Comparison of ENCODE assay signal across 15 cellular contexts in the genomic region with DNA sequence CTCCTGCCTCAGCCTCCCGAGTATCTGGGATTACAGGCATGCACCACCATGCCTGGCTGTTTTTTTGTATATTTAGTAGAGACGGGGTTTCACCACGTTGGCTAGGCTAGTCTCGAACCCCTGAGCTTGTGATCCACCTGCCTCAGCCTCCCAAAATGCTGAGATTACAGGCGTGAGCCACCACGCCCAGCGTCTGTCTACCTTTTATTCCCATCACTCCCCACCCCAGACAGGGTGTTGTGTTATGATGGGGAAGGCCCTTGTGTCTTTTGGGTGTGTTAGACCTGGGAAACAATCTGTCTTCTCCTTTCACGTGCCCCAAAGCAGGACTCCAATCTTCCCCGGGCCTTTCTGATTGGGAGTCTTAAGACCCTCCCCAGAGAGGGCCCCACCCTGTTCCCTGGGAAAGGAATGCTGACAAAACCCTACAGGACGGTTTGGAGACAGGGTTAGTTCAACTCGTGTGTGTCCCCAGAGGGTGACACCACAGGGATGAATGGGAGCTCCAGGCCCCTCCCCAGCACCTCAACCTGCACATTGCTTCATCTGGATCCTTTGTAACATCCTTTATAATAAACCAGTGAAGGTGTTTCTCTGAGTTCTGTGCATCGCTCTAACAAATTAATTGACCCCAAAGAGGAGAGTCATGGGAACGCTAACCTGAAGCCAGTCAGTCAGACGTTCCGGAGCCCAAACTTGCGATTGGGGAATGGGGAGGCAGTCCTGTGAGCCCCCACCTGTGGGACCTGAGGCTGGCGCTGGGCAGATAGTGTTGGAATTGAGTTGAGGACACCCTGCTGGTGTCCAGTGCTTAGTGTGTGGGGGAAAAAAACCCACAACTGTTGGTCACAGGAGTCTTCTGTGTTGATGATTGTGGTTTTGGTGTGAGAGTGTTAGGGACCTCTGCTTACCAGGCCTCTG. TPM values are rescaled to one million over a fixed set of nuclear protein-coding genes. Genes with fewer than 3 reads are reported as not detected.
DNase-seq lines count a peak whose midpoint lies in the region; ATAC-seq and TF ChIP-seq lines count a peak whose summit lies in the region.
"Had no signal": no experiment of that assay in that cellular context is flagged by ENCODE, and none has a peak within 500 bp of the region (broad histone marks: within the 10 kb centered on the region; RNA-seq: fewer than 3 reads in every experiment).

No MANE protein-coding gene starts in this region.

- ATAC-seq in stimulated activated memory B cell treated with anti-CD40 and anti-IgM and Interleukin-4, amounts not matched to agents 10 μg/mL and 1 μg/mL and 100 μg/mL, for 72 hours = no peak
- ATAC-seq: body of pancreas, SK-N-SH treated with all-trans-retinoic acid at 6 μM for 48 hours had no signal

- no peaks in the 10 kb centered on the region for H3K9me3 Mint-ChIP-seq in activated T-cell treated with anti-CD3 and anti-CD28 coated beads, Interleukin-2, amount 50 U/mL, for 24 hours
- H3K9me3 Mint-ChIP-seq in brain = peaks cover 0 to 2% (median 0%) of the 10 kb centered on the region in 5 experiments
- no peaks in the 10 kb centered on the region for H3K9me3 Mint-ChIP-seq in neural crest cell
- H3K9me3 Mint-ChIP-seq in stimulated activated memory B cell treated with anti-CD40 and anti-IgM and Interleukin-4, amounts not matched to agents 10 μg/mL and 1 μg/mL and 100 μg/mL, for 72 hours = no peaks in the 10 kb centered on the region

- no peak overlapping the region for H3K4me3 ChIP-seq in H7 (ENCODE audit: insufficient read depth, low read depth, low read length)
- H3K4me3 ChIP-seq: body of pancreas, thyroid gland had no signal

- peaks cover 2% of the 10 kb centered on the region for H3K36me3 ChIP-seq in H7 (replicated peaks; ENCODE audit: control insufficient read depth, insufficient read depth, low read length)
- H3K36me3 ChIP-seq: thyroid gland had no signal

- peak overlapping the region; percentile 76 for H3K27ac Mint-ChIP-seq in activated T-cell treated with anti-CD3 and anti-CD28 coated beads, Interleukin-2, amount 50 U/mL, for 24 hours
- peak overlapping the region; percentile 20 to 99 (median 41) for H3K27ac Mint-ChIP-seq in brain
- no peak overlapping the region for H3K27ac Mint-ChIP-seq in neural crest cell (ENCODE audit: unreplicated experiment)
- no peak overlapping the region for H3K27ac Mint-ChIP-seq in stimulated activated memory B cell treated with anti-CD40 and anti-IgM and Interleukin-4, amounts not matched to agents 10 μg/mL and 1 μg/mL and 100 μg/mL, for 72 hours

- no peaks in the 10 kb centered on the region for H3K27me3 Mint-ChIP-seq in activated T-cell treated with anti-CD3 and anti-CD28 coated beads, Interleukin-2, amount 50 U/mL, for 24 hours
- H3K27me3 Mint-ChIP-seq in brain = peaks cover 15% of the 10 kb centered on the region
- peaks cover 2% of the 10 kb centered on the region for H3K27me3 Mint-ChIP-seq in neural crest cell (ENCODE audit: low read depth)
- no peaks in the 10 kb centered on the region for H3K27me3 Mint-ChIP-seq in stimulated activated memory B cell treated with anti-CD40 and anti-IgM and Interleukin-4, amounts not matched to agents 10 μg/mL and 1 μg/mL and 100 μg/mL, for 72 hours

- H3K4me3 Mint-ChIP-seq in activated T-cell treated with anti-CD3 and anti-CD28 coated beads, Interleukin-2, amount 50 U/mL, for 24 hours = peak overlapping the region; percentile 25
- H3K4me3 Mint-ChIP-seq in brain (peak overlapping the region in 4 of 5 experiments; percentile 54 to 76 (median 64)), neural crest cell (peak overlapping the region; percentile 87)
- no peak overlapping the region for H3K4me3 Mint-ChIP-seq in stimulated activated memory B cell treated with anti-CD40 and anti-IgM and Interleukin-4, amounts not matched to agents 10 μg/mL and 1 μg/mL and 100 μg/mL, for 72 hours

- peaks cover 28% of the 10 kb centered on the region for H3K36me3 Mint-ChIP-seq in activated T-cell treated with anti-CD3 and anti-CD28 coated beads, Interleukin-2, amount 50 U/mL, for 24 hours (ENCODE audit: low read depth)
- H3K36me3 Mint-ChIP-seq in brain (peaks cover 2% of the 10 kb centered on the region), neural crest cell (ENCODE audit: low read depth) (no peaks in the 10 kb centered on the region)
- H3K36me3 Mint-ChIP-seq in stimulated activated memory B cell treated with anti-CD40 and anti-IgM and Interleukin-4, amounts not matched to agents 10 μg/mL and 1 μg/mL and 100 μg/mL, for 72 hours = no peaks in the 10 kb centered on the region

- DNase-seq in activated T-cell treated with anti-CD3 and anti-CD28 coated beads, Interleukin-2, amount 50 U/mL, for 24 hours = peak; percentile 21
- DNase-seq in activated T-cell treated with anti-CD3 and anti-CD28 coated beads for 4 hours (no peak), H7 (peak; percentile 65), neural crest cell (ENCODE audit: low read depth, low spot score) (no peak), NCI-H128 (lab: John Stamatoyannopoulos, UW; ENCODE audit: unreplicated experiment) (no peak), activated gamma-delta T cell (lab: John Stamatoyannopoulos, UW) (no peak)
- DNase-seq: Calu3, KG1, NCI-H1417, NCI-H226, thyroid gland had no signal

- TF ChIP-seq CTCF in brain (conservative IDR thresholded peaks at IDR 0.05) = no peak
- TF ChIP-seq CTCF in neural crest cell (conservative IDR thresholded peaks at IDR 0.05) = no peak

- peaks cover 33% of the 10 kb centered on the region for H3K4me1 Mint-ChIP-seq in activated T-cell treated with anti-CD3 and anti-CD28 coated beads, Interleukin-2, amount 50 U/mL, for 24 hours (ENCODE audit: low read depth)
- H3K4me1 Mint-ChIP-seq in brain (peaks cover 27% of the 10 kb centered on the region), neural crest cell (peaks cover 20% of the 10 kb centered on the region)
- peaks cover 34% of the 10 kb centered on the region for H3K4me1 Mint-ChIP-seq in stimulated activated memory B cell treated with anti-CD40 and anti-IgM and Interleukin-4, amounts not matched to agents 10 μg/mL and 1 μg/mL and 100 μg/mL, for 72 hours

- no peaks in the 10 kb centered on the region for H3K27me3 ChIP-seq in H7 (ENCODE audit: control insufficient read depth, insufficient read depth, low read length)

RNA-seq across cellular contexts. Expression of a gene that starts 3.2 kb away (rescaled TPM):
- 236 and 269 TPM in 2 replicates for total RNA-seq in H7 (2014; rRNA removed; shearing (Covaris generic))
- 647 TPM for polyA plus RNA-seq in brain (ENCODE audit: insufficient read depth, low read depth, low replicate concordance)
- 249 and 261 TPM in 2 replicates for total RNA-seq in neural crest cell

RNA-seq across cellular contexts. Expression of a gene that starts 7.1 kb away (rescaled TPM):
- not detected in 2 replicates for total RNA-seq in H7 (2014; rRNA removed; shearing (Covaris generic))
- not detected for polyA plus RNA-seq in brain (ENCODE audit: insufficient read depth, low read depth, low replicate concordance)
- total RNA-seq in neural crest cell = 0.23 and 0.39 TPM in 2 replicates
- total RNA-seq: body of pancreas, thyroid gland had no signal

RNA-seq across cellular contexts. Expression of a gene that starts 18.0 kb away (rescaled TPM):
- not detected in 2 replicates for total RNA-seq in H7 (2014; rRNA removed; shearing (Covaris generic))
- not detected for polyA plus RNA-seq in brain (ENCODE audit: insufficient read depth, low read depth, low replicate concordance)
- not detected in 2 replicates for total RNA-seq in neural crest cell
- total RNA-seq: body of pancreas, Calu3, thyroid gland had no signal

RNA-seq across cellular contexts. Expression of a gene that starts 27.8 kb away (rescaled TPM):
- total RNA-seq in H7 (2014; rRNA removed; shearing (Covaris generic)) = 69.0 and 96.1 TPM in 2 replicates
- polyA plus RNA-seq in brain (ENCODE audit: insufficient read depth, low read depth, low replicate concordance) = 447 TPM
- total RNA-seq in neural crest cell = 779 and 803 TPM in 2 replicates

RNA-seq across cellular contexts. Expression of a gene that starts 36.8 kb away (rescaled TPM):
- 0.42 and 1.5 TPM in 2 replicates for total RNA-seq in H7 (2014; rRNA removed; shearing (Covaris generic))
- polyA plus RNA-seq in brain (ENCODE audit: insufficient read depth, low read depth, low replicate concordance) = not detected
- not detected in 2 replicates for total RNA-seq in neural crest cell
- total RNA-seq: Calu3 had no signal

Comparison
In these comparisons a context has a peak if more than half of its experiments do, and no peak if none do; other contexts are left out.
1. DNase-seq: peak in activated T-cell treated with anti-CD3 and anti-CD28 coated beads, Interleukin-2, amount 50 U/mL, for 24 hours (single experiment) and H7 (single experiment); none in activated T-cell treated with anti-CD3 and anti-CD28 coated beads for 4 hours (single experiment), neural crest cell (single experiment), NCI-H128 (single experiment) and activated gamma-delta T cell (single experiment).
2. H3K27ac Mint-ChIP-seq: peak in activated T-cell treated with anti-CD3 and anti-CD28 coated beads, Interleukin-2, amount 50 U/mL, for 24 hours (single experiment) and brain (5 of 5); none in neural crest cell (single experiment) and stimulated activated memory B cell treated with anti-CD40 and anti-IgM and Interleukin-4, amounts not matched to agents 10 μg/mL and 1 μg/mL and 100 μg/mL, for 72 hours (single experiment).